ENCODE assay signal across 8 cellular contexts in the genomic region with DNA sequence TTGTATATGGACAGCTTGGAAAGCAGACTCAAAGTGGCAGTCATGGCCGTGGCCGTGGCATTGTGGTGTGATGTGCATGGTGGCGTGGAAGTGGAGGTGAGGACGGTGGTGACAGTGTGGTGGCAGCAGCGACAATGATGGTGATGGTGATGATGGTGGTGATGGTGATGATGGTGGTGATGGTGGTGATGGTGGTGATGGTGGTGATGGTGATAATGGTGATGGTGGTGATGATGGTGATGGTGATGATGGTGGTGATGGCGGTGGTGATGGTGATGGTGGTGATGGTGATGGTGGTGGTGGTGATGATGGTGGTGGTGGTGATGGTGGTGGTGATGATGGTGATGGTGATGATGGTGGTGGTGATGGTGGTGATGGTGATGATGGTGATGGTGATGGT. TPM values are rescaled to one million over a fixed set of nuclear protein-coding genes. Genes with fewer than 3 reads are reported as not detected.
DNase-seq lines count a peak whose midpoint lies in the region; ATAC-seq, FAIRE-seq and TF ChIP-seq lines count a peak whose summit lies in the region.
"Not testable (repeated sequence)": the region's sequence is repeated elsewhere in the genome, so short reads cannot be mapped to it uniquely, and the experiment has no call there.
"Had no signal": no experiment of that assay in that cellular context is flagged by ENCODE, and none has a peak within 500 bp of the region (broad histone marks: within the 10 kb centered on the region; RNA-seq: fewer than 3 reads in every experiment).

No MANE protein-coding gene starts in this region.

- intact Hi-C loops in IMR-90 (cut with micrococcal nuclease); K562 (cut with micrococcal nuclease); endothelial cell of umbilical vein (cut with micrococcal nuclease): not testable (repeated sequence)

- CTCF ChIA-PET in HEK293 (lab: Yijun Ruan, JAX); IMR-90 (lab: Yijun Ruan, JAX); K562 (lab: Yijun Ruan, JAX; ENCODE audit: low intra/inter-chr PET ratio); endothelial cell of umbilical vein (lab: Charles Lee): not testable (repeated sequence)

- peak overlapping the region; percentile 44 for H2BK5ac ChIP-seq in IMR-90 (ENCODE audit: low read depth, low read length, poor library complexity, severe bottlenecking)
- H2BK5ac ChIP-seq in neuronal stem cell (ENCODE audit: low read length), result not testable (repeated sequence)

- H2BK15ac ChIP-seq in IMR-90 (ENCODE audit: low read depth, low read length); neuronal stem cell (ENCODE audit: low read length): not testable (repeated sequence)

- POLR2A ChIA-PET in HEK293 (lab: Yijun Ruan, JAX), result interaction anchor here (1.0 to 1.3 kb wide), 2 partner anchors 10 to 13 kb away, joined by 3 to 5 read pairs; no protein-coding TSS in a partner anchor
- POLR2A ChIA-PET in IMR-90 (lab: Charles Lee; ENCODE audit: unreplicated experiment); endothelial cell of umbilical vein (lab: Charles Lee): not testable (repeated sequence)
- POLR2A ChIA-PET in K562 (lab: Yijun Ruan, JAX), result interaction anchor here (0.6 to 1.1 kb wide), 3 partner anchors 12 to 280 kb away, joined by 3 to 6 read pairs (median 4); a partner anchor contains a TSS

- not testable (repeated sequence) for H2BK120ac ChIP-seq in IMR-90 (ENCODE audit: low read depth, low read length); neuronal stem cell (ENCODE audit: low read depth, low read length)

- H3K9ac ChIP-seq in BLaER1; IMR-90 (ENCODE audit: low read depth, low read length); K562 (ENCODE audit: insufficient read depth in 1 of 2, low read depth in 2 of 2, low read length in 2 of 2); endothelial cell of umbilical vein (replicated peaks; ENCODE audit: extremely low read depth, insufficient read depth, low read length); neuronal stem cell (ENCODE audit: low read depth, low read length, poor library complexity): not testable (repeated sequence)

- peaks cover 24% of the 10 kb centered on the region for H4K20me1 ChIP-seq in BLaER1
- not testable (repeated sequence) for H4K20me1 ChIP-seq in IMR-90 (ENCODE audit: insufficient read depth, low read length); K562 (replicated peaks; ENCODE audit: control insufficient read depth, insufficient read depth, low read length); endothelial cell of umbilical vein (replicated peaks; ENCODE audit: control insufficient read depth, extremely low read depth, insufficient read depth, low read length)

- not testable (repeated sequence) for H2AK9ac ChIP-seq in IMR-90 (replicated peaks; ENCODE audit: low read depth, low read length, poor library complexity)

- H4K5ac ChIP-seq in IMR-90 (ENCODE audit: low read depth, low read length), result not testable (repeated sequence)

- peaks cover 32% of the 10 kb centered on the region for H3K4me1 ChIP-seq in BLaER1
- not testable (repeated sequence) for H3K4me1 ChIP-seq in HEK293 (ENCODE audit: control insufficient read depth, insufficient read depth, low read length); IMR-90 (ENCODE audit: control insufficient read depth, insufficient read depth, low read length); endothelial cell of umbilical vein (ENCODE audit: control insufficient read depth, extremely low read depth, insufficient read depth, low read length); neuronal stem cell (ENCODE audit: control insufficient read depth in 2 of 2, insufficient read depth in 1 of 2, low read depth in 1 of 2, low read length in 2 of 2)
- H3K4me1 ChIP-seq in K562 (replicated peaks in 1 of 2; ENCODE audit: control insufficient read depth in 2 of 2, insufficient read depth in 2 of 2, low read length in 2 of 2), result peaks cover 0 to 49% of the 10 kb centered on the region in 2 experiments; a peak in 2 of 5 replicates

- FAIRE-seq in K562 (lab: Jason Lieb, UNC), result peak; percentile 70
- not testable (repeated sequence) for FAIRE-seq in endothelial cell of umbilical vein (lab: Jason Lieb, UNC)

- not testable (repeated sequence) for H3K79me2 ChIP-seq in K562 (ENCODE audit: control insufficient read depth, insufficient read depth, low read length); endothelial cell of umbilical vein (ENCODE audit: control insufficient read depth, insufficient read depth, low read length)

- TF ChIP-seq RAD21 in IMR-90 (IDR thresholded peaks at IDR 0.05; ENCODE audit: low read length); K562 (CRISPR knock-in tag; conservative IDR thresholded peaks at IDR 0.05 in 1 of 2, IDR thresholded peaks at IDR 0.05 in 1 of 2): not testable (repeated sequence)

- not testable (repeated sequence) for TF ChIP-seq POLR2A in IMR-90 (IDR thresholded peaks at IDR 0.05; ENCODE audit: low read depth, low read length); endothelial cell of umbilical vein (IDR thresholded peaks at IDR 0.05; ENCODE audit: low read depth, low read length)
- TF ChIP-seq POLR2A in K562 (conservative IDR thresholded peaks at IDR 0.05), result 0 out of 2 replicates have a peak, but pooled peaks have one; percentile 45

- not testable (repeated sequence) for H3K14ac ChIP-seq in IMR-90 (replicated peaks; ENCODE audit: low read depth, low read length); neuronal stem cell (ENCODE audit: low read length)

- H3K79me1 ChIP-seq in IMR-90 (ENCODE audit: low read depth in 1 of 2, low read length in 2 of 2); neuronal stem cell (ENCODE audit: low read depth, low read length): not testable (repeated sequence)

- WGBS in IMR-90 (ENCODE audit: extremely low coverage in 2 of 2, insufficient read length in 1 of 2), 2 experiments, result 98% methylated on average over 5 of the region's 6 CpGs; no CpG with 5 or more reads in 1 of the 2 experiments
- WGBS in K562 (ENCODE audit: insufficient coverage, low coverage, missing lambda C conversion rate), result 84% methylated on average over 5 of the region's 6 CpGs
- WGBS in neuronal stem cell (ENCODE audit: extremely low coverage in 2 of 2, insufficient read length in 2 of 2, insufficient replicate concordance in 1 of 2), 2 donors, result no CpG with 5 or more reads among the region's 6 CpGs

- TF ChIP-seq EP300 in K562 (IDR thresholded peaks at IDR 0.05; ENCODE audit: low read length), result not testable (repeated sequence)

- in situ Hi-C loops in IMR-90 (cut with MboI; ENCODE audit: low sequenced_read_pairs); K562 (cut with MboI): not testable (repeated sequence)

- H3K23ac ChIP-seq in IMR-90 (ENCODE audit: low read depth, low read length), result not testable (repeated sequence)
- H3K23ac ChIP-seq in neuronal stem cell (ENCODE audit: low read depth, low read length, poor library complexity), result peak overlapping the region; percentile 5

- not testable (repeated sequence) for H3K9me1 ChIP-seq in IMR-90 (ENCODE audit: insufficient read depth, low read length); K562 (ENCODE audit: control insufficient read depth, insufficient read depth, low read length); endothelial cell of umbilical vein (replicated peaks; ENCODE audit: control insufficient read depth, extremely low read depth, insufficient read depth, low read length)

- not testable (repeated sequence) for H4K91ac ChIP-seq in IMR-90 (ENCODE audit: insufficient read depth, low read depth, low read length); neuronal stem cell (ENCODE audit: low read depth, low read length, poor library complexity)

- H3K4me3 ChIP-seq in BLaER1; HEK293 (ENCODE audit: low read depth, low read length); IMR-90 (ENCODE audit: insufficient read depth, low read depth, low read length); K562; endothelial cell of umbilical vein (replicated peaks in 1 of 3; ENCODE audit: insufficient read depth in 1 of 3, low read depth in 1 of 3, low read length in 3 of 3); neuronal stem cell (ENCODE audit: low read length in 2 of 2): not testable (repeated sequence)

- not testable (repeated sequence) for ATAC-seq in IMR-90 (ENCODE audit: low read depth); K562

- not testable (repeated sequence) for H2AK5ac ChIP-seq in IMR-90 (ENCODE audit: low read depth, low read length); neuronal stem cell (ENCODE audit: low read depth, low read length)

- not testable (repeated sequence) for H3K56ac ChIP-seq in IMR-90 (ENCODE audit: extremely low read depth, insufficient read depth, low read length)

- BruUV-seq in IMR-90 (replicated peaks; lab: Mats Ljungman, UMichigan); K562 (replicated peaks; lab: Mats Ljungman, UMichigan): not testable (repeated sequence)
- BruUV-seq in endothelial cell of umbilical vein (replicated peaks; lab: Mats Ljungman, UMichigan), result TSS peak; percentile 9

- not testable (repeated sequence) for H2BK12ac ChIP-seq in neuronal stem cell (ENCODE audit: low read length)

- H2AFZ ChIP-seq in IMR-90 (replicated peaks; ENCODE audit: low read length, poor library complexity); K562 (ENCODE audit: low read depth, low read length); endothelial cell of umbilical vein (ENCODE audit: low read depth, low read length); neuronal stem cell (ENCODE audit: low read length): not testable (repeated sequence)

- not testable (repeated sequence) for DNase-seq in IMR-90; K562 (ENCODE audit: extremely low read depth in 1 of 4, low spot score in 3 of 4); endothelial cell of umbilical vein (ENCODE audit: low read depth, low spot score); neuronal stem cell (ENCODE audit: low spot score)

- H3K4ac ChIP-seq in IMR-90 (ENCODE audit: low read depth, low read length); neuronal stem cell (ENCODE audit: low read length): not testable (repeated sequence)

- dilution Hi-C loops in IMR-90 (cut with HindIII; ENCODE audit: low sequenced_read_pairs, unreplicated experiment); endothelial cell of umbilical vein (cut with MboI; ENCODE audit: extremely low pct_ligation_motif_present, low sequenced_read_pairs): not testable (repeated sequence)

- 0 out of 2 replicates have a peak overlapping the region, but pooled peaks have one; percentile 9 for H3K4me2 ChIP-seq in BLaER1
- H3K4me2 ChIP-seq in IMR-90 (ENCODE audit: low read depth, low read length); K562 (ENCODE audit: insufficient read depth, low read length); endothelial cell of umbilical vein (ENCODE audit: insufficient read depth, low read length); neuronal stem cell (ENCODE audit: insufficient read depth, low read length, poor library complexity, severe bottlenecking): not testable (repeated sequence)

- not testable (repeated sequence) for H3K36me3 ChIP-seq in BLaER1; HEK293 (ENCODE audit: control insufficient read depth in 2 of 2, insufficient read depth in 1 of 2, low read length in 2 of 2); IMR-90 (ENCODE audit: control insufficient read depth, insufficient read depth, low read length); K562 (ENCODE audit: control insufficient read depth, insufficient read depth, low read length); endothelial cell of umbilical vein (ENCODE audit: control insufficient read depth in 2 of 2, extremely low read depth in 1 of 2, insufficient read depth in 2 of 2, low read length in 2 of 2); neuronal stem cell (replicated peaks in 1 of 2; ENCODE audit: control insufficient read depth in 2 of 2, insufficient read depth in 2 of 2, low read length in 2 of 2)

- H3K9me3 ChIP-seq in BLaER1; HEK293 (ENCODE audit: control insufficient read depth, insufficient read depth, low read depth, low read length); IMR-90 (ENCODE audit: control insufficient read depth, insufficient read depth, low read length); K562 (replicated peaks; ENCODE audit: control insufficient read depth, insufficient read depth, low read depth, low read length); endothelial cell of umbilical vein (replicated peaks; ENCODE audit: control insufficient read depth, insufficient read depth, low read length); neuronal stem cell (replicated peaks in 1 of 2; ENCODE audit: control insufficient read depth in 2 of 2, insufficient read depth in 1 of 2, low read depth in 1 of 2, low read length in 2 of 2): not testable (repeated sequence)

- not testable (repeated sequence) for H4K8ac ChIP-seq in IMR-90 (ENCODE audit: low read depth in 2 of 2, low read length in 2 of 2); neuronal stem cell (ENCODE audit: low read depth, low read length)

- H3K18ac ChIP-seq in IMR-90 (ENCODE audit: low read depth, low read length); neuronal stem cell (ENCODE audit: low read length): not testable (repeated sequence)

- H3K27ac ChIP-seq in BLaER1; HEK293 (ENCODE audit: extremely low read depth, low read depth, low read length); IMR-90 (ENCODE audit: insufficient read depth, low read length); K562 (ENCODE audit: extremely low read depth, low read depth, low read length); endothelial cell of umbilical vein (ENCODE audit: insufficient read depth, low read depth, low read length); neuronal stem cell (replicated peaks; ENCODE audit: low read length): not testable (repeated sequence)

- TF ChIP-seq CTCF in HEK293 (tag by site-specific recombination; IDR thresholded peaks at IDR 0.05); IMR-90 (conservative IDR thresholded peaks at IDR 0.05; ENCODE audit: low read depth, low read length); K562 (IDR thresholded peaks at IDR 0.05 in 2 of 3, conservative IDR thresholded peaks at IDR 0.05 in 1 of 3; ENCODE audit: insufficient read depth in 2 of 3, low read depth in 1 of 3, low read length in 3 of 3); endothelial cell of umbilical vein (IDR thresholded peaks at IDR 0.05; ENCODE audit: extremely low read depth in 1 of 2, insufficient read depth in 1 of 2, low read depth in 1 of 2, low read length in 2 of 2): not testable (repeated sequence)

- not testable (repeated sequence) for H2BK20ac ChIP-seq in IMR-90 (ENCODE audit: low read depth, low read length)

- H3K27me3 ChIP-seq in BLaER1 (peaks cover 44% of the 10 kb centered on the region), IMR-90 (ENCODE audit: control insufficient read depth, insufficient read depth, low read length) (peaks cover 11% of the 10 kb centered on the region), K562 (ENCODE audit: control insufficient read depth in 2 of 2, insufficient read depth in 2 of 2, low read length in 2 of 2) (peaks cover 0 to 24% of the 10 kb centered on the region in 2 experiments; a peak in 3 of 5 replicates), neuronal stem cell (ENCODE audit: control insufficient read depth in 3 of 3, insufficient read depth in 3 of 3, low read depth in 1 of 3, low read length in 3 of 3) (peaks cover 0 to 15% (median 11%) of the 10 kb centered on the region in 3 experiments)
- not testable (repeated sequence) for H3K27me3 ChIP-seq in endothelial cell of umbilical vein (ENCODE audit: control insufficient read depth in 2 of 2, insufficient read depth in 2 of 2, low read length in 2 of 2)

RNA-seq across cellular contexts. Expression of a gene that starts 2.8 kb away (rescaled TPM):
- total RNA-seq in IMR-90 (2012; rRNA removed), result 0.18 and 0.28 TPM in 2 replicates
- 0.84 and 1.1 TPM in 2 replicates for polyA plus RNA-seq in IMR-90 (2012; rRNA removed)
- 0.22 and 0.96 TPM in 2 replicates for polyA plus RNA-seq in IMR-90 (2012; cell fraction: cytosol; rRNA removed)
- 2.6 and 6.7 TPM in 2 replicates for polyA plus RNA-seq in IMR-90 (2012; cell fraction: nucleus; rRNA removed; ENCODE audit: low replicate concordance)
- 0.23 TPM in 1 of 2 replicates, not detected in the other for total RNA-seq in K562 (2011; cell fraction: chromatin; rRNA removed; ENCODE audit: low replicate concordance)
- 0.26 and 0.33 TPM in 2 replicates for total RNA-seq in K562 (2011; cell fraction: nucleolus; rRNA removed)
- total RNA-seq in K562 (2011; cell fraction: nucleoplasm; rRNA removed), result 0.37 TPM in 1 of 2 replicates, not detected in the other
- total RNA-seq in K562 (2014; rRNA removed), result not detected in 2 replicates
- total RNA-seq in K562 (2014; rRNA removed; fragmentation: Illumina TruSeq; extraction: Trizol), result not detected in 2 replicates
- not detected in 2 replicates for total RNA-seq in K562 (2015; rRNA removed; fragmentation: Illumina TruSeq; extraction: Trizol)
- not detected in 2 replicates for total RNA-seq in K562 (2021)
- not detected in 2 replicates for polyA plus RNA-seq in K562 (2011; rRNA removed)
- polyA plus RNA-seq in K562 (2011; cell fraction: cytosol; rRNA removed), result not detected in 2 replicates
- polyA plus RNA-seq in K562 (2011; cell fraction: nucleus; rRNA removed), result 0.14 TPM in 1 of 2 replicates, not detected in the other
- 0.25 and 0.30 TPM in 2 replicates for polyA plus RNA-seq in K562 (2012)
- not detected in 2 replicates for polyA plus RNA-seq in K562 (2014; fragmentation: Illumina TruSeq; extraction: Trizol)
- polyA plus RNA-seq in K562 (2014; fragmentation: Nextera tagmentation; extraction: Ambion mirVana), result not detected
- polyA plus RNA-seq in K562 (2014; rRNA removed), result 0.08 TPM in 1 of 2 replicates, not detected in the other
- polyA minus RNA-seq in K562 (2011; rRNA and poly(A)+ RNA removed), result not detected in 2 replicates
- not detected in 2 replicates for polyA minus RNA-seq in K562 (2011; cell fraction: cytosol; rRNA and poly(A)+ RNA removed)
- 0.13 TPM in 1 of 2 replicates, not detected in the other for polyA minus RNA-seq in K562 (2011; cell fraction: nucleus; rRNA and poly(A)+ RNA removed)
- 0.58 and 0.71 TPM in 2 replicates for total RNA-seq in endothelial cell of umbilical vein
- 0.32 and 0.46 TPM in 2 replicates for polyA plus RNA-seq in endothelial cell of umbilical vein
- 0.06 and 0.10 TPM in 2 replicates for polyA plus RNA-seq in endothelial cell of umbilical vein (2011; cell fraction: cytosol; rRNA removed)
- polyA plus RNA-seq in endothelial cell of umbilical vein (2011; cell fraction: nucleus; rRNA removed), result 0.43 and 0.87 TPM in 2 replicates
- polyA plus RNA-seq in endothelial cell of umbilical vein (2012), result 0.12 and 0.25 TPM in 2 replicates
- polyA minus RNA-seq in endothelial cell of umbilical vein, result 0.41 TPM in 1 of 2 replicates, not detected in the other
- polyA minus RNA-seq in endothelial cell of umbilical vein (2011; cell fraction: cytosol; rRNA and poly(A)+ RNA removed), result 1.1 TPM
- polyA minus RNA-seq in endothelial cell of umbilical vein (2011; cell fraction: nucleus; rRNA and poly(A)+ RNA removed), result 0.67 and 1.4 TPM in 2 replicates
- 0.20 TPM for polyA plus RNA-seq in neuronal stem cell (2013, experiment 1 of 2)
- 0.25 TPM for polyA plus RNA-seq in neuronal stem cell (2013, experiment 2 of 2)
- polyA plus RNA-seq: CD14-positive monocyte; CD8-positive, alpha-beta memory T cell had no signal

RNA-seq across cellular contexts. Expression of a gene that starts 18.4 kb away (rescaled TPM):
- total RNA-seq in IMR-90 (2012; rRNA removed) (12,144 and 15,732 TPM in 2 replicates), K562 (2014; rRNA removed) (1,572 and 2,328 TPM in 2 replicates), K562 (2014; rRNA removed; fragmentation: Illumina TruSeq; extraction: Trizol) (512 and 566 TPM in 2 replicates), K562 (2015; rRNA removed; fragmentation: Illumina TruSeq; extraction: Trizol) (568 and 574 TPM in 2 replicates), K562 (2021) (1,775 and 1,801 TPM in 2 replicates), endothelial cell of umbilical vein (6,127 and 6,180 TPM in 2 replicates)
- polyA plus RNA-seq in IMR-90 (2012; rRNA removed) (10,271 and 10,907 TPM in 2 replicates), K562 (2011; rRNA removed) (224 and 602 TPM in 2 replicates), K562 (2014; fragmentation: Illumina TruSeq; extraction: Trizol) (990 and 2,987 TPM in 2 replicates), K562 (2014; fragmentation: Nextera tagmentation; extraction: Ambion mirVana) (100 to 1,000 TPM; 259 to 386 TPM), K562 (2014; rRNA removed) (831 and 1,109 TPM in 2 replicates), endothelial cell of umbilical vein (7,850 and 10,663 TPM in 2 replicates)
- polyA plus RNA-seq in IMR-90 (2012; cell fraction: cytosol; rRNA removed), result 46,606 and 47,328 TPM in 2 replicates
- 8,917 and 28,399 TPM in 2 replicates for polyA plus RNA-seq in IMR-90 (2012; cell fraction: nucleus; rRNA removed; ENCODE audit: low replicate concordance)
- total RNA-seq in K562 (2011; cell fraction: chromatin; rRNA removed; ENCODE audit: low replicate concordance), result 264 and 482 TPM in 2 replicates
- total RNA-seq in K562 (2011; cell fraction: nucleolus; rRNA removed), result 393 and 500 TPM in 2 replicates
- 388 and 427 TPM in 2 replicates for total RNA-seq in K562 (2011; cell fraction: nucleoplasm; rRNA removed)
- polyA plus RNA-seq in K562 (2011; cell fraction: cytosol; rRNA removed), result 901 and 1,415 TPM in 2 replicates
- polyA plus RNA-seq in K562 (2011; cell fraction: nucleus; rRNA removed), result 1,206 and 1,333 TPM in 2 replicates
- 1,311 and 3,206 TPM in 2 replicates for polyA plus RNA-seq in K562 (2012)
- 205 and 410 TPM in 2 replicates for polyA minus RNA-seq in K562 (2011; rRNA and poly(A)+ RNA removed)
- 580 and 1,178 TPM in 2 replicates for polyA minus RNA-seq in K562 (2011; cell fraction: cytosol; rRNA and poly(A)+ RNA removed)
- polyA minus RNA-seq in K562 (2011; cell fraction: nucleus; rRNA and poly(A)+ RNA removed), result 230 and 388 TPM in 2 replicates
- polyA plus RNA-seq in endothelial cell of umbilical vein (2011; cell fraction: cytosol; rRNA removed), result 8,486 and 8,491 TPM in 2 replicates
- 3,539 and 4,015 TPM in 2 replicates for polyA plus RNA-seq in endothelial cell of umbilical vein (2011; cell fraction: nucleus; rRNA removed)
- 6,029 and 7,831 TPM in 2 replicates for polyA plus RNA-seq in endothelial cell of umbilical vein (2012)
- 1,957 and 3,242 TPM in 2 replicates for polyA minus RNA-seq in endothelial cell of umbilical vein
- polyA minus RNA-seq in endothelial cell of umbilical vein (2011; cell fraction: cytosol; rRNA and poly(A)+ RNA removed), result 776 TPM
- polyA minus RNA-seq in endothelial cell of umbilical vein (2011; cell fraction: nucleus; rRNA and poly(A)+ RNA removed), result 664 and 1,635 TPM in 2 replicates
- polyA plus RNA-seq in neuronal stem cell (2013, experiment 1 of 2), result 5,937 TPM
- polyA plus RNA-seq in neuronal stem cell (2013, experiment 2 of 2), result 5,622 TPM

RNA-seq across cellular contexts. Expression of a gene that starts 21.1 kb away (rescaled TPM):
- 7.5 and 7.9 TPM in 2 replicates for total RNA-seq in IMR-90 (2012; rRNA removed)
- polyA plus RNA-seq in IMR-90 (2012; rRNA removed), result 24.8 and 27.5 TPM in 2 replicates
- 14.4 and 23.9 TPM in 2 replicates for polyA plus RNA-seq in IMR-90 (2012; cell fraction: cytosol; rRNA removed)
- polyA plus RNA-seq in IMR-90 (2012; cell fraction: nucleus; rRNA removed; ENCODE audit: low replicate concordance), result 48.3 and 135 TPM in 2 replicates
- 44.9 and 197 TPM in 2 replicates for total RNA-seq in K562 (2011; cell fraction: chromatin; rRNA removed; ENCODE audit: low replicate concordance)
- total RNA-seq in K562 (2011; cell fraction: nucleolus; rRNA removed), result 108 and 129 TPM in 2 replicates
- total RNA-seq in K562 (2011; cell fraction: nucleoplasm; rRNA removed), result 63.6 and 65.2 TPM in 2 replicates
- 33.2 and 39.0 TPM in 2 replicates for total RNA-seq in K562 (2014; rRNA removed)
- total RNA-seq in K562 (2014; rRNA removed; fragmentation: Illumina TruSeq; extraction: Trizol), result 3.9 and 8.6 TPM in 2 replicates
- 18.9 and 20.9 TPM in 2 replicates for total RNA-seq in K562 (2015; rRNA removed; fragmentation: Illumina TruSeq; extraction: Trizol)
- total RNA-seq in K562 (2021), result 51.2 and 52.5 TPM in 2 replicates
- 12.6 and 15.2 TPM in 2 replicates for polyA plus RNA-seq in K562 (2011; rRNA removed)
- polyA plus RNA-seq in K562 (2011; cell fraction: cytosol; rRNA removed), result 18.3 and 47.5 TPM in 2 replicates
- 42.7 and 112 TPM in 2 replicates for polyA plus RNA-seq in K562 (2011; cell fraction: nucleus; rRNA removed)
- polyA plus RNA-seq in K562 (2012), result 22.5 and 27.7 TPM in 2 replicates
- 7.6 and 25.3 TPM in 2 replicates for polyA plus RNA-seq in K562 (2014; fragmentation: Illumina TruSeq; extraction: Trizol)
- under 1 TPM; 0.31 to 0.69 TPM for polyA plus RNA-seq in K562 (2014; fragmentation: Nextera tagmentation; extraction: Ambion mirVana)
- polyA plus RNA-seq in K562 (2014; rRNA removed), result 38.6 and 42.4 TPM in 2 replicates
- 4.7 and 7.0 TPM in 2 replicates for polyA minus RNA-seq in K562 (2011; rRNA and poly(A)+ RNA removed)
- polyA minus RNA-seq in K562 (2011; cell fraction: cytosol; rRNA and poly(A)+ RNA removed), result 19.5 and 23.0 TPM in 2 replicates
- 58.6 and 62.1 TPM in 2 replicates for polyA minus RNA-seq in K562 (2011; cell fraction: nucleus; rRNA and poly(A)+ RNA removed)
- total RNA-seq in endothelial cell of umbilical vein, result 50.2 and 54.3 TPM in 2 replicates
- 35.4 and 40.4 TPM in 2 replicates for polyA plus RNA-seq in endothelial cell of umbilical vein
- polyA plus RNA-seq in endothelial cell of umbilical vein (2011; cell fraction: cytosol; rRNA removed), result 18.0 and 31.7 TPM in 2 replicates
- polyA plus RNA-seq in endothelial cell of umbilical vein (2011; cell fraction: nucleus; rRNA removed), result 58.5 and 65.6 TPM in 2 replicates
- 17.9 and 28.1 TPM in 2 replicates for polyA plus RNA-seq in endothelial cell of umbilical vein (2012)
- 21.6 and 30.8 TPM in 2 replicates for polyA minus RNA-seq in endothelial cell of umbilical vein
- polyA minus RNA-seq in endothelial cell of umbilical vein (2011; cell fraction: cytosol; rRNA and poly(A)+ RNA removed), result 7.8 TPM
- polyA minus RNA-seq in endothelial cell of umbilical vein (2011; cell fraction: nucleus; rRNA and poly(A)+ RNA removed), result 34.6 and 44.7 TPM in 2 replicates
- polyA plus RNA-seq in neuronal stem cell (2013, experiment 1 of 2), result 11.8 TPM
- polyA plus RNA-seq in neuronal stem cell (2013, experiment 2 of 2), result 12.1 TPM
